In the genomic region with DNA sequence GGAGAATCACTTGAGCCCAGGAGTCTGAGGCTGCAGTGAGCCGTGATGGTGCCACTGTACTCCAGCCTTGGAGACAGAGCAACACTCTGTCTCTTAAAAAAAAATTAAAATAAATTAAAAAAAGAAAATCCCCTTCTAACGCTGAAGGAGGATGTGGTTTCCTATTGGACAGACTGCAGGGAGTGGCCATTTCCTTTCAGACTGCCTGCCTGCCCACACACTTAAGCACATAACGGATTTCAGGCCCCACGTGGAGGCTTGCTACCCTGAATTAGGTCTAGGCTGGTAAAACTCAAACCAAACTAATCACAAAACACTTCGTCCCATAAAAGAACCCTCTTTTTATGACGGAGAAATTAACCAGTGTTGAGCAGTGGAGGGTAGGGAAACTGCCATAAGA, we compare ENCODE assay signal across 1 cellular context.
TF ChIP-seq lines count a peak whose summit lies in the region.

No MANE protein-coding gene starts in this region.

TF ChIP-seq in WTC11, 78 proteins besides CTCF, POLR2A, EP300 and RAD21 (continued from another document):
- TF ChIP-seq, protein P1, sequence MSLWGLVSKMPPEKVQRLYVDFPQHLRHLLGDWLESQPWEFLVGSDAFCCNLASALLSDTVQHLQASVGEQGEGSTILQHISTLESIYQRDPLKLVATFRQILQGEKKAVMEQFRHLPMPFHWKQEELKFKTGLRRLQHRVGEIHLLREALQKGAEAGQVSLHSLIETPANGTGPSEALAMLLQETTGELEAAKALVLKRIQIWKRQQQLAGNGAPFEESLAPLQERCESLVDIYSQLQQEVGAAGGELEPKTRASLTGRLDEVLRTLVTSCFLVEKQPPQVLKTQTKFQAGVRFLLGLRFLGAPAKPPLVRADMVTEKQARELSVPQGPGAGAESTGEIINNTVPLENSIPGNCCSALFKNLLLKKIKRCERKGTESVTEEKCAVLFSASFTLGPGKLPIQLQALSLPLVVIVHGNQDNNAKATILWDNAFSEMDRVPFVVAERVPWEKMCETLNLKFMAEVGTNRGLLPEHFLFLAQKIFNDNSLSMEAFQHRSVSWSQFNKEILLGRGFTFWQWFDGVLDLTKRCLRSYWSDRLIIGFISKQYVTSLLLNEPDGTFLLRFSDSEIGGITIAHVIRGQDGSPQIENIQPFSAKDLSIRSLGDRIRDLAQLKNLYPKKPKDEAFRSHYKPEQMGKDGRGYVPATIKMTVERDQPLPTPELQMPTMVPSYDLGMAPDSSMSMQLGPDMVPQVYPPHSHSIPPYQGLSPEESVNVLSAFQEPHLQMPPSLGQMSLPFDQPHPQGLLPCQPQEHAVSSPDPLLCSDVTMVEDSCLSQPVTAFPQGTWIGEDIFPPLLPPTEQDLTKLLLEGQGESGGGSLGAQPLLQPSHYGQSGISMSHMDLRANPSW (CRISPR knock-in tag; conservative IDR thresholded peaks at IDR 0.05; ENCODE audit: low read depth) = no peak
- TF ChIP-seq ETV6 (CRISPR knock-in tag; IDR thresholded peaks at IDR 0.05) = no peak
- TF ChIP-seq ZNF671 (CRISPR knock-in tag; IDR thresholded peaks at IDR 0.05) = no peak
- TF ChIP-seq ZBTB43 (CRISPR knock-in tag; IDR thresholded peaks at IDR 0.05) = no peak
- TF ChIP-seq, protein P2, sequence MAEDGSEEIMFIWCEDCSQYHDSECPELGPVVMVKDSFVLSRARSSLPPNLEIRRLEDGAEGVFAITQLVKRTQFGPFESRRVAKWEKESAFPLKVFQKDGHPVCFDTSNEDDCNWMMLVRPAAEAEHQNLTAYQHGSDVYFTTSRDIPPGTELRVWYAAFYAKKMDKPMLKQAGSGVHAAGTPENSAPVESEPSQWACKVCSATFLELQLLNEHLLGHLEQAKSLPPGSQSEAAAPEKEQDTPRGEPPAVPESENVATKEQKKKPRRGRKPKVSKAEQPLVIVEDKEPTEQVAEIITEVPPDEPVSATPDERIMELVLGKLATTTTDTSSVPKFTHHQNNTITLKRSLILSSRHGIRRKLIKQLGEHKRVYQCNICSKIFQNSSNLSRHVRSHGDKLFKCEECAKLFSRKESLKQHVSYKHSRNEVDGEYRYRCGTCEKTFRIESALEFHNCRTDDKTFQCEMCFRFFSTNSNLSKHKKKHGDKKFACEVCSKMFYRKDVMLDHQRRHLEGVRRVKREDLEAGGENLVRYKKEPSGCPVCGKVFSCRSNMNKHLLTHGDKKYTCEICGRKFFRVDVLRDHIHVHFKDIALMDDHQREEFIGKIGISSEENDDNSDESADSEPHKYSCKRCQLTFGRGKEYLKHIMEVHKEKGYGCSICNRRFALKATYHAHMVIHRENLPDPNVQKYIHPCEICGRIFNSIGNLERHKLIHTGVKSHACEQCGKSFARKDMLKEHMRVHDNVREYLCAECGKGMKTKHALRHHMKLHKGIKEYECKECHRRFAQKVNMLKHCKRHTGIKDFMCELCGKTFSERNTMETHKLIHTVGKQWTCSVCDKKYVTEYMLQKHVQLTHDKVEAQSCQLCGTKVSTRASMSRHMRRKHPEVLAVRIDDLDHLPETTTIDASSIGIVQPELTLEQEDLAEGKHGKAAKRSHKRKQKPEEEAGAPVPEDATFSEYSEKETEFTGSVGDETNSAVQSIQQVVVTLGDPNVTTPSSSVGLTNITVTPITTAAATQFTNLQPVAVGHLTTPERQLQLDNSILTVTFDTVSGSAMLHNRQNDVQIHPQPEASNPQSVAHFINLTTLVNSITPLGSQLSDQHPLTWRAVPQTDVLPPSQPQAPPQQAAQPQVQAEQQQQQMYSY (CRISPR knock-in tag; IDR thresholded peaks at IDR 0.05) = no peak
- no peak for TF ChIP-seq HMGXB4 (CRISPR knock-in tag; IDR thresholded peaks at IDR 0.05)
